Comparison of ENCODE assay signal across 18 cellular contexts in genomic region chr7:81478664-81479063, GRCh38.
DNase-seq lines count a peak whose midpoint lies in the region; ATAC-seq and TF ChIP-seq lines count a peak whose summit lies in the region.
"Had no signal": no experiment of that assay in that cellular context is flagged by ENCODE, and none has a peak within 500 bp of the region (broad histone marks: within the 10 kb centered on the region; RNA-seq: fewer than 3 reads in every experiment).

No MANE protein-coding gene starts in this region.

- 83% methylated on average over 4 of the region's 5 CpGs for WGBS in suprapubic skin

- peak; percentile 73 for DNase-seq in DMS153 (lab: John Stamatoyannopoulos, UW)
- DNase-seq in LoVo (ENCODE audit: low spot score) = peak; percentile 24
- peak; percentile 23 for DNase-seq in SW480 (ENCODE audit: low spot score)
- DNase-seq in lower lobe of right lung = peak; percentile 62
- no peak for DNase-seq in suprapubic skin (ENCODE audit: low spot score in 2 of 2)
- DNase-seq in effector memory CD8-positive, alpha-beta T cell = no peak
- DNase-seq in OCI-M2 (lab: John Stamatoyannopoulos, UW; ENCODE audit: unreplicated experiment) = no peak
- DNase-seq: activated CD8-positive, alpha-beta T cell treated with anti-CD3 and anti-CD28 coated beads, Interleukin-2, amount 10 ng/mL, durations not matched to agents 7 days and 5 days; amygdala; gastrocnemius medialis; mammary epithelial cell; NCI-H2171; retina; stimulated activated CD4-positive, alpha-beta T cell treated with anti-CD3 and anti-CD28 coated beads, Interleukin-1b, Interleukin-23, amount 100 ng/mL, for 48 hours; substantia nigra; WERI-Rb-1 had no signal

- no peak overlapping the region for H3K27ac Mint-ChIP-seq in effector memory CD8-positive, alpha-beta T cell
- H3K27ac Mint-ChIP-seq: activated CD8-positive, alpha-beta T cell treated with anti-CD3 and anti-CD28 coated beads, Interleukin-2, amount 10 ng/mL, durations not matched to agents 7 days and 5 days; GM23338 had no signal

- H3K4me1 Mint-ChIP-seq in effector memory CD8-positive, alpha-beta T cell (ENCODE audit: low read depth in 2 of 2) = no peaks in the 10 kb centered on the region
- H3K4me1 Mint-ChIP-seq: GM23338 had no signal

- no peak for TF ChIP-seq EP300 in suprapubic skin (IDR thresholded peaks at IDR 0.05)

- no peaks in the 10 kb centered on the region for H3K36me3 Mint-ChIP-seq in effector memory CD8-positive, alpha-beta T cell (ENCODE audit: insufficient read depth)

- H3K4me1 ChIP-seq in lower lobe of right lung (no peaks in the 10 kb centered on the region), suprapubic skin (no peaks in the 10 kb centered on the region)
- H3K4me1 ChIP-seq: gastrocnemius medialis had no signal

- TF ChIP-seq CTCF in lower lobe of right lung (IDR thresholded peaks at IDR 0.05) (no peak), suprapubic skin (IDR thresholded peaks at IDR 0.05) (no peak)

- H3K27me3 Mint-ChIP-seq in effector memory CD8-positive, alpha-beta T cell = no peaks in the 10 kb centered on the region

- intact Hi-C loops in lower lobe of right lung (cut with DNase I) = no loop called here

- H3K27me3 ChIP-seq in lower lobe of right lung (ENCODE audit: low read depth) (no peaks in the 10 kb centered on the region), suprapubic skin (no peaks in the 10 kb centered on the region)
- H3K27me3 ChIP-seq: gastrocnemius medialis had no signal

- no peaks in the 10 kb centered on the region for H3K9me3 ChIP-seq in lower lobe of right lung
- H3K9me3 ChIP-seq in suprapubic skin = no peaks in the 10 kb centered on the region
- H3K9me3 ChIP-seq: gastrocnemius medialis had no signal

- H3K4me3 ChIP-seq in lower lobe of right lung = no peak overlapping the region
- H3K4me3 ChIP-seq in suprapubic skin = no peak overlapping the region
- H3K4me3 ChIP-seq: gastrocnemius medialis, GM23338 had no signal

- TF ChIP-seq POLR2A in suprapubic skin (IDR thresholded peaks at IDR 0.05) = no peak

- H3K27ac ChIP-seq in lower lobe of right lung (no peak overlapping the region), suprapubic skin (no peak overlapping the region)
- H3K27ac ChIP-seq: gastrocnemius medialis, WERI-Rb-1 had no signal

- H3K36me3 ChIP-seq in lower lobe of right lung (no peaks in the 10 kb centered on the region), suprapubic skin (no peaks in the 10 kb centered on the region)
- H3K36me3 ChIP-seq: gastrocnemius medialis, WERI-Rb-1 had no signal

- H3K4me3 Mint-ChIP-seq in effector memory CD8-positive, alpha-beta T cell = no peak overlapping the region
- H3K4me3 Mint-ChIP-seq: activated CD8-positive, alpha-beta T cell treated with anti-CD3 and anti-CD28 coated beads, Interleukin-2, amount 10 ng/mL, durations not matched to agents 7 days and 5 days; GM23338 had no signal

- peaks cover 0 to 5% of the 10 kb centered on the region in 2 donors for H3K9me3 Mint-ChIP-seq in effector memory CD8-positive, alpha-beta T cell

- ATAC-seq in lower lobe of right lung (peak; percentile 51 to 71), GM18498 (IDR thresholded peaks at IDR 0.05; ENCODE audit: unreplicated experiment) (no peak)
- ATAC-seq in effector memory CD8-positive, alpha-beta T cell (replicated peaks) = no peak
- ATAC-seq: activated CD8-positive, alpha-beta T cell treated with anti-CD3 and anti-CD28 coated beads, Interleukin-2, amount 10 ng/mL, durations not matched to agents 7 days and 5 days; gastrocnemius medialis; GM23338 had no signal

Comparison
In these comparisons a context has a peak if more than half of its experiments do, and no peak if none do; other contexts are left out.
1. DNase-seq: peak in DMS153 (single experiment), LoVo (single experiment), SW480 (single experiment) and lower lobe of right lung (single experiment); none in suprapubic skin (0 of 2), effector memory CD8-positive, alpha-beta T cell (0 of 3) and OCI-M2 (single experiment).
2. ATAC-seq: peak in lower lobe of right lung (2 of 2); none in effector memory CD8-positive, alpha-beta T cell (single experiment) and GM18498 (single experiment).